Comparison of ENCODE assay signal across 10 cellular contexts in genomic region chr11:101003468-101003867, GRCh38.
A peak's percentile ranks its signal among the peaks of the same experiment; 100 is the strongest.
DNase-seq lines count a peak whose midpoint lies in the region; ATAC-seq and TF ChIP-seq lines count a peak whose summit lies in the region.
"Had no signal": no experiment of that assay in that cellular context is flagged by ENCODE, and none has a peak within 500 bp of the region (broad histone marks: within the 10 kb centered on the region; RNA-seq: fewer than 3 reads in every experiment).

No MANE protein-coding gene starts in this region.

- no peak overlapping the region for H3K9ac ChIP-seq in GM23248

- H3K27ac ChIP-seq in GM23248 = no peak overlapping the region

- H4K20me1 ChIP-seq in GM23248 (ENCODE audit: insufficient read depth) = no peaks in the 10 kb centered on the region

- H3F3A ChIP-seq in GM23248 (ENCODE audit: insufficient read depth) = no peaks in the 10 kb centered on the region

- no peaks in the 10 kb centered on the region for H3K79me2 ChIP-seq in GM23248 (ENCODE audit: insufficient read depth)

- H3K36me3 ChIP-seq in BJ (ENCODE audit: control insufficient read depth, insufficient read depth, low read length) = no peaks in the 10 kb centered on the region
- no peaks in the 10 kb centered on the region for H3K36me3 ChIP-seq in GM23248 (ENCODE audit: low read depth)

- intact Hi-C loops in posterior vena cava (cut with DNase I) = no loop called here

- in situ Hi-C loops in GM23248 (cut with MboI) = no loop called here

- no peaks in the 10 kb centered on the region for H3K9me3 ChIP-seq in GM23248 (ENCODE audit: low read depth)

- no peaks in the 10 kb centered on the region for H3K4me1 ChIP-seq in GM23248 (ENCODE audit: insufficient read depth)

- no peak overlapping the region for H3K4me2 ChIP-seq in GM23248 (ENCODE audit: unreplicated experiment)

- H2AFZ ChIP-seq in GM23248 = no peak overlapping the region

- 48 to 53% methylated on average over 4 of the region's 4 CpGs for WGBS in GM23248 (ENCODE audit: low coverage in 1 of 2, low lambda C conversion rate in 2 of 2, missing lambda C conversion rate in 2 of 2), 2 experiments

- POLR2A ChIA-PET in BJ (lab: Charles Lee) = no interaction called here

- H3K9me2 ChIP-seq in GM23248 (ENCODE audit: insufficient read depth) = no peaks in the 10 kb centered on the region

- CTCF ChIA-PET in BJ (lab: Yijun Ruan, JAX) = no interaction called here

- TF ChIP-seq CTCF in BJ (IDR thresholded peaks at IDR 0.05; ENCODE audit: insufficient read depth, low read depth, low read length) = peak; percentile 13; the same call in 1 of the 2 replicates

- no peak overlapping the region for H3K4me3 ChIP-seq in BJ (ENCODE audit: low read depth, low read length)
- no peak overlapping the region for H3K4me3 ChIP-seq in GM23248

- DNase-seq in BJ (ENCODE audit: low read depth) (no peak), posterior vena cava (ENCODE audit: low spot score) (no peak), HK-2 (ENCODE audit: unreplicated experiment) (no peak), GM23248 (no peak)
- DNase-seq: kidney, NCI-H510A treated with DMSO at 0.1 percent for 48 hours had no signal

- ATAC-seq in GM19023 (IDR thresholded peaks at IDR 0.05; ENCODE audit: unreplicated experiment) (peak; percentile 53), HG03432 (IDR thresholded peaks at IDR 0.05; ENCODE audit: unreplicated experiment) (peak; percentile 88), SK-N-SH treated with all-trans-retinoic acid at 6 μM for 48 hours (0 out of 3 replicates have a peak, but pooled peaks have one; percentile 33), HG02642 (IDR thresholded peaks at IDR 0.05; ENCODE audit: poor library complexity, unreplicated experiment) (no peak)

- no peaks in the 10 kb centered on the region; the same call in 1 of the 2 replicates for H3K27me3 ChIP-seq in BJ (ENCODE audit: control insufficient read depth, insufficient read depth, low read length)
- no peaks in the 10 kb centered on the region for H3K27me3 ChIP-seq in GM23248 (replicated peaks; ENCODE audit: insufficient read depth)

TF ChIP-seq in SK-N-SH treated with all-trans-retinoic acid at 6 μM for 48 hours, 23 proteins besides CTCF, POLR2A, EP300 and RAD21:
- TF ChIP-seq ZFP30 (CRISPR knock-in tag; IDR thresholded peaks at IDR 0.05) (no peak), ZNF565 (CRISPR knock-in tag; conservative IDR thresholded peaks at IDR 0.05; ENCODE audit: low read depth) (no peak), ARNTL (CRISPR knock-in tag; IDR thresholded peaks at IDR 0.05; ENCODE audit: borderline replicate concordance, low read depth) (no peak), PPARA (CRISPR knock-in tag; IDR thresholded peaks at IDR 0.05; ENCODE audit: borderline replicate concordance) (no peak), POU6F1 (CRISPR knock-in tag; IDR thresholded peaks at IDR 0.05; ENCODE audit: borderline replicate concordance, low read depth) (no peak), ISL1 (CRISPR knock-in tag; IDR thresholded peaks at IDR 0.05) (no peak), ESRRG (CRISPR knock-in tag; IDR thresholded peaks at IDR 0.05) (no peak), GLIS3 (CRISPR knock-in tag; IDR thresholded peaks at IDR 0.05) (no peak), ZC3H10 (CRISPR knock-in tag; IDR thresholded peaks at IDR 0.05) (no peak), TOX (CRISPR knock-in tag; IDR thresholded peaks at IDR 0.05; ENCODE audit: borderline replicate concordance) (no peak), TCF4 (CRISPR knock-in tag; IDR thresholded peaks at IDR 0.05; ENCODE audit: borderline replicate concordance) (no peak), RARB (CRISPR knock-in tag; IDR thresholded peaks at IDR 0.05) (no peak), CSRNP3 (CRISPR knock-in tag; IDR thresholded peaks at IDR 0.05) (no peak)
